In genomic region chr9:19048966-19049871, GRCh38 we compare ENCODE assay signal across 8 cellular contexts. TPM values are rescaled to one million over a fixed set of nuclear protein-coding genes. Genes with fewer than 3 reads are reported as not detected.
A peak's percentile ranks its signal among the peaks of the same experiment; 100 is the strongest.
DNase-seq lines count a peak whose midpoint lies in the region; ATAC-seq and TF ChIP-seq lines count a peak whose summit lies in the region.

Gene RRAGA (plus strand): TSS chr9:19049427. CDS start chr9:19049660, 233 bp downstream.

- under 1% methylated on average over 79 of the region's 79 CpGs for WGBS in right cardiac atrium

- DNase-seq in NCI-H187 (lab: John Stamatoyannopoulos, UW) (peak; percentile 67 to 88), T-helper 2 cell (peak; percentile 90 to 96 (median 91)), right cardiac atrium (peak; percentile 95 to 98 (median 98)), putamen (ENCODE audit: low spot score) (peak; percentile 94), vagina (ENCODE audit: extremely low spot score in 2 of 2) (peak in 1 of 2 donors; percentile 95)

- TF ChIP-seq POLR2A in vagina (IDR thresholded peaks at IDR 0.05): peak in 1 of 2 donors; percentile 75

- peak; percentile 95 for ATAC-seq in GM18499 (IDR thresholded peaks at IDR 0.05; ENCODE audit: insufficient read depth, unreplicated experiment)
- peak; percentile 92 for ATAC-seq in HG02943 (IDR thresholded peaks at IDR 0.05; ENCODE audit: low read depth, unreplicated experiment)
- peak; percentile 96 to 98 for ATAC-seq in right cardiac atrium

- peak within 1 kb of the TSS; percentile 96 for H3K27ac ChIP-seq in angular gyrus (ENCODE audit: low read depth, low read length)
- peak within 1 kb of the TSS; percentile 85 for H3K27ac ChIP-seq in right cardiac atrium (ENCODE audit: low read length)
- peak within 1 kb of the TSS; percentile 95 for H3K27ac ChIP-seq in vagina

- H3K27me3 ChIP-seq in right cardiac atrium (ENCODE audit: control insufficient read depth, insufficient read depth) (no peaks in the 10 kb centered on the region), vagina (no peaks in the 10 kb centered on the region)

- H3K4me1 ChIP-seq in right cardiac atrium (ENCODE audit: control insufficient read depth, insufficient read depth, low read length) (peaks cover 5% of the 10 kb centered on the region), vagina (peaks cover 39% of the 10 kb centered on the region)

- intact Hi-C loops in right cardiac atrium (cut with DNase I) (loop anchor here in 1 of 4 donors (10.0 kb wide), 1 partner anchor 406 kb away; no protein-coding TSS in a partner anchor), vagina (cut with DNase I) (loop anchor here (2.0 to 10.0 kb wide), 2 partner anchors 54 to 126 kb away; partner anchors contain the start of gene HAUS6)

- H3K36me3 ChIP-seq in vagina: no peaks in the 10 kb centered on the region

- TF ChIP-seq CTCF in vagina (IDR thresholded peaks at IDR 0.05): peak; percentile 88 to 96 (median 88)

- H3K4me3 ChIP-seq in right cardiac atrium (ENCODE audit: low read length): peak within 1 kb of the TSS; percentile 65
- peak within 1 kb of the TSS; percentile 83 to 96 for H3K4me3 ChIP-seq in vagina

- H3K9me3 ChIP-seq in right cardiac atrium (ENCODE audit: control insufficient read depth, low read length): no peaks in the 10 kb centered on the region
- no peaks in the 10 kb centered on the region for H3K9me3 ChIP-seq in vagina

RNA-seq across cellular contexts. Expression of gene RRAGA, which starts in this region (rescaled TPM):
- 10 to 100 TPM; 85.7 to 92.5 (median 90.2) TPM for total RNA-seq in right cardiac atrium
- polyA plus RNA-seq in right cardiac atrium: 89.4 TPM
- total RNA-seq in vagina: 68.0 TPM
